In the genomic region with DNA sequence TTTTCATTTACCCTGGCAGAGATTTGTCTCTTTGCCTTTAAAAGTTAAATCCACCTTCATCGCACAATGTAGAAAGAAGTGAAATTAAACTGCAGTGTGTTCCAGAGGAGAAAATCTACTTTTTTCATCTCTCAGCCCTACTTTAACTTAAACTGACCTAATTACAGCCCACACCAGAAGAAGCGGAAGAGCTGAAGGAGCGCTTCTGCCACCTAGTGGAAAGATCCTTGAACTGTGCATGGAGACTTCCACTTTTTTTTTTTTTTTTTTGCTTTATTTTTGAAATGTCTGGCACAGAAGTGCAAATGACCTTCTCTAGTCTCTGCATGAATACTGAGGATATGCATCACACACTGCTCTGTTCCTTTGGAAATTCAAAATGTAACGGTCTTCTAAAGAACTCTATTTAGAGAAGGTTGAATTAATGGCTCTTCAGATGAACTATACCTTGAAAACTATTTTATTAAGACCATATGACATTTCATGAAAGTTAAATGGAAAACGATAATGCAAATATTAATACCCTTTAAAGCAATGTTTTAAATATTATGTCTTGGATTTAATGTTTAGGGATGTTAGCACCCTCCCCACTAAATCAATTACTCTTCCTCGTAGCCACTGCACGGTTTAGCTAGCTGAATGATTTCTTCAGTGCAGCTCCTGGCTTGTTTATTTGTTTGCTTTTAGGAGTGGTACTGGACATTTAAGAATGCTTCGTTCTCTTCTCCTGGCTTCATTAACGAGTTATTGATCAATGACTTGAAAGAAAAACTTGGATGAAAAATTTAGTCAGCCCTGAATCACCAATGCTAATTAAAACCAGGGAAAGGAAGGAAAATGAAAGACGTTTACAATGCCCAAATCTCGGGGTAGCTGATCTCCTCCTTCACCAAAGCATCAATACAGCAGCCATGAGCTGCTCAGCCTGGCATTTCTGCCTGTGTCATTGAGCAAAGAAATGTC, we compare ENCODE assay signal across 8 cellular contexts.
DNase-seq lines count a peak whose midpoint lies in the region; ATAC-seq and TF ChIP-seq lines count a peak whose summit lies in the region.

No MANE protein-coding gene starts in this region.

- H3K27ac ChIP-seq in CD8-positive, alpha-beta T cell (ENCODE audit: low read depth, low read length) = no peak overlapping the region

- peaks cover 4% of the 10 kb centered on the region for H3K27me3 Mint-ChIP-seq in CD8-positive, alpha-beta T cell (ENCODE audit: low read depth)
- no peaks in the 10 kb centered on the region for H3K27me3 Mint-ChIP-seq in activated CD4-positive, alpha-beta T cell treated with anti-CD3 and anti-CD28 coated beads, Interleukin-2, amount 10 ng/mL, durations not matched to agents 7 days and 5 days
- H3K27me3 Mint-ChIP-seq in mesothelial cell of epicardium (ENCODE audit: low read depth) = no peaks in the 10 kb centered on the region

- peak; percentile 93 for ATAC-seq in CD8-positive, alpha-beta T cell
- ATAC-seq in GM19395 (IDR thresholded peaks at IDR 0.05; ENCODE audit: unreplicated experiment) = peak; percentile 95
- peak; percentile 89 for ATAC-seq in HG03469 (IDR thresholded peaks at IDR 0.05; ENCODE audit: unreplicated experiment)

- H3K27ac Mint-ChIP-seq in CD8-positive, alpha-beta T cell = peak overlapping the region; percentile 21
- peak overlapping the region; percentile 72 for H3K27ac Mint-ChIP-seq in activated CD4-positive, alpha-beta T cell treated with anti-CD3 and anti-CD28 coated beads, Interleukin-2, amount 10 ng/mL, durations not matched to agents 7 days and 5 days
- peak overlapping the region; percentile 59 for H3K27ac Mint-ChIP-seq in mesothelial cell of epicardium

- H3K27me3 ChIP-seq in CD8-positive, alpha-beta T cell (ENCODE audit: insufficient read depth, low read length) = no peaks in the 10 kb centered on the region

- H3K36me3 ChIP-seq in CD8-positive, alpha-beta T cell (ENCODE audit: insufficient read depth, low read length) = no peaks in the 10 kb centered on the region

- peak; percentile 77 for TF ChIP-seq CTCF in CD8-positive, alpha-beta T cell (IDR thresholded peaks at IDR 0.05)
- peak; percentile 91 for TF ChIP-seq CTCF in mesothelial cell of epicardium (IDR thresholded peaks at IDR 0.05; ENCODE audit: unreplicated experiment)

- no peaks in the 10 kb centered on the region for H3K36me3 Mint-ChIP-seq in CD8-positive, alpha-beta T cell
- H3K36me3 Mint-ChIP-seq in activated CD4-positive, alpha-beta T cell treated with anti-CD3 and anti-CD28 coated beads, Interleukin-2, amount 10 ng/mL, durations not matched to agents 7 days and 5 days (ENCODE audit: low read depth) = no peaks in the 10 kb centered on the region
- H3K36me3 Mint-ChIP-seq in mesothelial cell of epicardium = no peaks in the 10 kb centered on the region

- CTCF ChIA-PET in CD8-positive, alpha-beta T cell (lab: Charles Lee) = interaction anchor here (0.7 to 2.1 kb wide), 6 partner anchors 10 to 1511 kb away, joined by 3 to 5 read pairs (median 3); no protein-coding TSS in a partner anchor
- CTCF ChIA-PET in activated CD4-positive, alpha-beta T cell treated with anti-CD3 and anti-CD28 coated beads, Interleukin-2, amount 10 ng/mL, durations not matched to agents 7 days and 5 days (lab: Charles Lee) = interaction anchor here (0.6 to 1.4 kb wide), 9 partner anchors 11 to 1768 kb away, joined by 3 to 6 read pairs (median 3); no protein-coding TSS in a partner anchor

- DNase-seq in CD8-positive, alpha-beta T cell = peak; percentile 23 to 72 (median 57)
- DNase-seq in NCI-H460 (ENCODE audit: extremely low read depth, low read depth) = peak; percentile 68
- peak; percentile 68 for DNase-seq in activated CD4-positive, alpha-beta T cell treated with anti-CD3 and anti-CD28 coated beads, Interleukin-2, amount 10 ng/mL, durations not matched to agents 7 days and 5 days
- DNase-seq in effector CD8-positive, alpha-beta T cell (lab: John Stamatoyannopoulos, UW) = peak; percentile 22
- peak; percentile 23 to 50 for DNase-seq in mesothelial cell of epicardium (ENCODE audit: low spot score in 2 of 2, unreplicated experiment in 2 of 2)
- peak; percentile 10 to 13 for DNase-seq in stimulated activated CD8-positive, alpha-beta memory T cell treated with anti-CD3 and anti-CD28 coated beads, Interleukin-2, amount 100 ng/mL, for 48 hours (ENCODE audit: low read depth in 2 of 2)

- H3K4me3 Mint-ChIP-seq in CD8-positive, alpha-beta T cell = peak overlapping the region; percentile 79
- peak overlapping the region; percentile 56 for H3K4me3 Mint-ChIP-seq in activated CD4-positive, alpha-beta T cell treated with anti-CD3 and anti-CD28 coated beads, Interleukin-2, amount 10 ng/mL, durations not matched to agents 7 days and 5 days
- H3K4me3 Mint-ChIP-seq in mesothelial cell of epicardium = peak overlapping the region; percentile 52

- peak overlapping the region; percentile 52 for H3K4me3 ChIP-seq in CD8-positive, alpha-beta T cell (ENCODE audit: low read depth, low read length)

- POLR2A ChIA-PET in CD8-positive, alpha-beta T cell (lab: Charles Lee) = no interaction called here
- POLR2A ChIA-PET in activated CD4-positive, alpha-beta T cell treated with anti-CD3 and anti-CD28 coated beads, Interleukin-2, amount 10 ng/mL, durations not matched to agents 7 days and 5 days (lab: Charles Lee) = no interaction called here

- H3K9me3 ChIP-seq in CD8-positive, alpha-beta T cell (ENCODE audit: low read length) = no peaks in the 10 kb centered on the region

- intact Hi-C loops in CD8-positive, alpha-beta T cell (cut with DNase I, micrococcal nuclease) = loop anchor here (1.0 to 5.0 kb wide), 6 partner anchors 78 to 1681 kb away; no protein-coding TSS in a partner anchor

- H3K4me1 Mint-ChIP-seq in CD8-positive, alpha-beta T cell (ENCODE audit: low read depth) = peaks cover 14% of the 10 kb centered on the region
- H3K4me1 Mint-ChIP-seq in activated CD4-positive, alpha-beta T cell treated with anti-CD3 and anti-CD28 coated beads, Interleukin-2, amount 10 ng/mL, durations not matched to agents 7 days and 5 days = peaks cover 18% of the 10 kb centered on the region
- H3K4me1 Mint-ChIP-seq in mesothelial cell of epicardium = peaks cover 25% of the 10 kb centered on the region

- peaks cover 8% of the 10 kb centered on the region for H3K4me1 ChIP-seq in CD8-positive, alpha-beta T cell (ENCODE audit: insufficient read depth, low read length)

- H3K9me3 Mint-ChIP-seq in CD8-positive, alpha-beta T cell = no peaks in the 10 kb centered on the region
- no peaks in the 10 kb centered on the region for H3K9me3 Mint-ChIP-seq in activated CD4-positive, alpha-beta T cell treated with anti-CD3 and anti-CD28 coated beads, Interleukin-2, amount 10 ng/mL, durations not matched to agents 7 days and 5 days
- H3K9me3 Mint-ChIP-seq in mesothelial cell of epicardium = no peaks in the 10 kb centered on the region

Comparison
In these comparisons a context has a peak if more than half of its experiments do, and no peak if none do; other contexts are left out.
1. DNase-seq: peak in every context shown above with its lines; median percentile 68 in NCI-H460; 68 in activated CD4-positive, alpha-beta T cell treated with anti-CD3 and anti-CD28 coated beads, Interleukin-2, amount 10 ng/mL, durations not matched to agents 7 days and 5 days; 57 in CD8-positive, alpha-beta T cell; 36 in mesothelial cell of epicardium; 22 in effector CD8-positive, alpha-beta T cell; 12 in stimulated activated CD8-positive, alpha-beta memory T cell treated with anti-CD3 and anti-CD28 coated beads, Interleukin-2, amount 100 ng/mL, for 48 hours.
2. H3K27ac Mint-ChIP-seq: peak in every context shown above with its lines; median percentile 72 in activated CD4-positive, alpha-beta T cell treated with anti-CD3 and anti-CD28 coated beads, Interleukin-2, amount 10 ng/mL, durations not matched to agents 7 days and 5 days; 59 in mesothelial cell of epicardium; 21 in CD8-positive, alpha-beta T cell.